In genomic region chr10:7473474-7473873, GRCh38 we compare ENCODE assay signal across 1 cellular context.
TF ChIP-seq lines count a peak whose summit lies in the region.

No MANE protein-coding gene starts in this region.

TF ChIP-seq in K562, 482 proteins besides CTCF, POLR2A, EP300 and RAD21 (continued from another document):
- TF ChIP-seq DEAF1 (CRISPR knock-in tag; IDR thresholded peaks at IDR 0.05) (no peak), MECOM (CRISPR knock-in tag; IDR thresholded peaks at IDR 0.05) (no peak), YY1 (IDR thresholded peaks at IDR 0.05; ENCODE audit: borderline replicate concordance in 1 of 3, control insufficient read depth in 1 of 3, extremely low read depth in 1 of 3, insufficient read depth in 3 of 3, insufficient read length in 1 of 3, insufficient replicate concordance in 2 of 3, low read depth in 1 of 3, low read length in 2 of 3) (no peak), BMI1 (IDR thresholded peaks at IDR 0.05; ENCODE audit: low read length) (no peak), SMARCC2 (IDR thresholded peaks at IDR 0.05; ENCODE audit: low read depth) (no peak), ZBTB11 (CRISPR knock-in tag; IDR thresholded peaks at IDR 0.05) (no peak), TBL1XR1 (IDR thresholded peaks at IDR 0.05; ENCODE audit: low read length in 2 of 2) (no peak), NR2F6 (CRISPR knock-in tag; IDR thresholded peaks at IDR 0.05) (no peak), ZNF830 (CRISPR knock-in tag; IDR thresholded peaks at IDR 0.05) (no peak), TCF3 (CRISPR knock-in tag; IDR thresholded peaks at IDR 0.05) (no peak), HMGXB4 (CRISPR knock-in tag; IDR thresholded peaks at IDR 0.05) (no peak)
